ENCODE assay signal across 13 cellular contexts in genomic region chr14:24179294-24179960, GRCh38. TPM values are rescaled to one million over a fixed set of nuclear protein-coding genes. Genes with fewer than 3 reads are reported as not detected.
DNase-seq lines count a peak whose midpoint lies in the region; ATAC-seq, FAIRE-seq and TF ChIP-seq lines count a peak whose summit lies in the region.
"Had no signal": no experiment of that assay in that cellular context is flagged by ENCODE, and none has a peak within 500 bp of the region (broad histone marks: within the 10 kb centered on the region; RNA-seq: fewer than 3 reads in every experiment).

No MANE protein-coding gene starts in this region.

- ATAC-seq in pancreas = peak in 3 of 4 donors; percentile 5 to 19 (median 11)
- no peak for ATAC-seq in GM21526 (IDR thresholded peaks at IDR 0.05; ENCODE audit: low FRiP score, unreplicated experiment)
- ATAC-seq in GM19397 (IDR thresholded peaks at IDR 0.05; ENCODE audit: unreplicated experiment) = no peak
- ATAC-seq: left lung had no signal

- TF ChIP-seq POLR2A in NB4 (IDR thresholded peaks at IDR 0.05; ENCODE audit: extremely low read depth, insufficient read length) = no peak

- no peak for FAIRE-seq in pancreas (lab: Jason Lieb, UNC)

- H3K4me1 ChIP-seq in BLaER1 treated with 17β-estradiol and CSF1 and Interleukin-3, amounts not matched to agents 10 nM and 100 nM = peaks cover 0 to 37% (median 31%) of the 10 kb centered on the region in 10 experiments; a peak in 18 of 20 replicates
- no peaks in the 10 kb centered on the region for H3K4me1 ChIP-seq in pancreas
- H3K4me1 ChIP-seq: left lung had no signal

- peak; percentile 33 for DNase-seq in NB4 (ENCODE audit: low read depth)
- DNase-seq in endothelial cell (ENCODE audit: low spot score) = no peak
- DNase-seq in pancreas = peak in 1 of 6 donors; percentile 50
- DNase-seq in GOT3 (lab: John Stamatoyannopoulos, UW) = no peak
- DNase-seq in middle frontal gyrus (ENCODE audit: extremely low spot score, low spot score) = no peak
- DNase-seq: COR-L47; stimulated activated CD8-positive, alpha-beta memory T cell treated with anti-CD3 and anti-CD28 coated beads, Interleukin-4, amount 100 ng/mL, for 48 hours had no signal

- peaks cover 8% of the 10 kb centered on the region for H3K4me1 Mint-ChIP-seq in endothelial cell (ENCODE audit: unreplicated experiment)

- H3K36me3 Mint-ChIP-seq in endothelial cell (ENCODE audit: low read depth, unreplicated experiment) = peaks cover 32% of the 10 kb centered on the region

- H3K4me3 Mint-ChIP-seq in endothelial cell (ENCODE audit: unreplicated experiment) = peak overlapping the region; percentile 42

- peak overlapping the region in 7 of 11 experiments; percentile 21 to 63 (median 39); a peak in 11 of 22 replicates for H3K27ac ChIP-seq in BLaER1 treated with 17β-estradiol and CSF1 and Interleukin-3, amounts not matched to agents 10 nM and 100 nM
- H3K27ac ChIP-seq in pancreas = peak overlapping the region in 1 of 4 donors; percentile 50
- H3K27ac ChIP-seq: left lung had no signal

- peak overlapping the region in 10 of 11 experiments; percentile 3 to 75 (median 59); a peak in 18 of 22 replicates for H3K4me2 ChIP-seq in BLaER1 treated with 17β-estradiol and CSF1 and Interleukin-3, amounts not matched to agents 10 nM and 100 nM

- H3K36me3 ChIP-seq in BLaER1 treated with 17β-estradiol and CSF1 and Interleukin-3, amounts not matched to agents 10 nM and 100 nM = peaks cover 73 to 97% (median 81%) of the 10 kb centered on the region in 11 experiments
- H3K36me3 ChIP-seq in pancreas = peaks cover under 1 to 53% (median 37%) of the 10 kb centered on the region in 3 donors

- peak overlapping the region in 10 of 11 experiments; percentile 9 to 57 (median 38); a peak in 17 of 22 replicates for H3K9ac ChIP-seq in BLaER1 treated with 17β-estradiol and CSF1 and Interleukin-3, amounts not matched to agents 10 nM and 100 nM

- H3K27me3 ChIP-seq in BLaER1 treated with 17β-estradiol and CSF1 and Interleukin-3, amounts not matched to agents 10 nM and 100 nM = no peaks in the 10 kb centered on the region
- H3K27me3 ChIP-seq in pancreas = no peaks in the 10 kb centered on the region
- H3K27me3 ChIP-seq: left lung had no signal

- intact Hi-C loops in pancreas (cut with DNase I) = no loop called here

- WGBS in pancreas, 2 donors = 85 to 89% methylated on average over 14 of the region's 14 CpGs

- H3K27me3 Mint-ChIP-seq in endothelial cell (ENCODE audit: unreplicated experiment) = peaks cover 7% of the 10 kb centered on the region

- H3K9me3 Mint-ChIP-seq in endothelial cell (ENCODE audit: unreplicated experiment) = no peaks in the 10 kb centered on the region

- H3K27ac Mint-ChIP-seq in endothelial cell (ENCODE audit: unreplicated experiment) = no peak overlapping the region

- no peaks in the 10 kb centered on the region for H3K9me3 ChIP-seq in BLaER1 treated with 17β-estradiol and CSF1 and Interleukin-3, amounts not matched to agents 10 nM and 100 nM (replicated peaks in 1 of 11)
- no peaks in the 10 kb centered on the region for H3K9me3 ChIP-seq in pancreas
- H3K9me3 ChIP-seq: left lung had no signal

- peaks cover 0 to 75% (median 45%) of the 10 kb centered on the region in 11 experiments; a peak in 20 of 22 replicates for H4K20me1 ChIP-seq in BLaER1 treated with 17β-estradiol and CSF1 and Interleukin-3, amounts not matched to agents 10 nM and 100 nM

- TF ChIP-seq CTCF in NB4 (IDR thresholded peaks at IDR 0.05; ENCODE audit: low read depth, low read length) (no peak), endothelial cell (IDR thresholded peaks at IDR 0.05; ENCODE audit: unreplicated experiment) (no peak), pancreas (IDR thresholded peaks at IDR 0.05) (no peak)

- peak overlapping the region in 1 of 10 experiments; percentile 3; a peak in 1 of 20 replicates for H3K4me3 ChIP-seq in BLaER1 treated with 17β-estradiol and CSF1 and Interleukin-3, amounts not matched to agents 10 nM and 100 nM
- H3K4me3 ChIP-seq in NB4 (ENCODE audit: low read depth, low read length) = no peak overlapping the region
- no peak overlapping the region for H3K4me3 ChIP-seq in pancreas
- H3K4me3 ChIP-seq: left lung, skin epidermis had no signal

RNA-seq across cellular contexts. Expression of gene REC8, which starts 7.5 kb away (rescaled TPM):
- total RNA-seq in endothelial cell (ENCODE audit: unreplicated experiment) = 31.8 TPM
- total RNA-seq in pancreas = 1 to 10 TPM; 3.5 to 9.9 (median 4.5) TPM
- 10 to 100 TPM; 22.8 to 41.1 TPM for polyA plus RNA-seq in pancreas

RNA-seq across cellular contexts. Expression of gene IPO4, which starts 9.2 kb away (rescaled TPM):
- total RNA-seq in endothelial cell (ENCODE audit: unreplicated experiment) (29.0 TPM), pancreas (10 to 100 TPM; 24.6 to 62.0 (median 31.0) TPM)
- polyA plus RNA-seq in pancreas = 10 to 100 TPM; 21.3 to 29.4 TPM

RNA-seq across cellular contexts. Expression of gene TM9SF1, which starts 15.8 kb away (rescaled TPM):
- total RNA-seq in endothelial cell (ENCODE audit: unreplicated experiment) (41.8 TPM), pancreas (10 to 100 TPM; 29.2 to 46.8 (median 38.4) TPM)
- 10 to 100 TPM; 20.5 to 34.4 TPM for polyA plus RNA-seq in pancreas

RNA-seq across cellular contexts. Expression of gene IRF9, which starts 18.4 kb away (rescaled TPM):
- total RNA-seq in endothelial cell (ENCODE audit: unreplicated experiment) = 25.7 TPM
- total RNA-seq in pancreas = 10 to 100 TPM; 20.3 to 60.7 (median 27.9) TPM
- polyA plus RNA-seq in pancreas = 10 to 100 TPM; 50.7 to 60.8 TPM

RNA-seq across cellular contexts. Expression of gene TSSK4, which starts 26.1 kb away (rescaled TPM):
- total RNA-seq in endothelial cell (ENCODE audit: unreplicated experiment) (not detected), pancreas (under 1 TPM in 5 of 6 donors, not detected in 1; 0.16 to 0.66 (median 0.40) TPM)
- under 1 TPM; 0.14 to 0.46 TPM for polyA plus RNA-seq in pancreas
- total RNA-seq: SK-MEL-5 had no signal

Comparison
In these comparisons a context has a peak if more than half of its experiments do, and no peak if none do; other contexts are left out.
1. ATAC-seq: peak in pancreas (3 of 4); none in GM21526 (single experiment) and GM19397 (single experiment).